ENCODE assay signal across 10 cellular contexts in genomic region chr4:109690690-109691410, GRCh38. TPM values are rescaled to one million over a fixed set of nuclear protein-coding genes. Genes with fewer than 3 reads are reported as not detected.
DNase-seq lines count a peak whose midpoint lies in the region; ATAC-seq and TF ChIP-seq lines count a peak whose summit lies in the region.
"Had no signal": no experiment of that assay in that cellular context is flagged by ENCODE, and none has a peak within 500 bp of the region (broad histone marks: within the 10 kb centered on the region; RNA-seq: fewer than 3 reads in every experiment).

No MANE protein-coding gene starts in this region.

- H3K9me3 Mint-ChIP-seq in H9 (no peaks in the 10 kb centered on the region), natural killer cell (no peaks in the 10 kb centered on the region)

- no peaks in the 10 kb centered on the region for H3K79me2 ChIP-seq in H9 (ENCODE audit: insufficient read depth, low read length)

- H2AK5ac ChIP-seq in H9 (ENCODE audit: insufficient read length, low read length): no peak overlapping the region

- H3K27ac Mint-ChIP-seq in H9: peak overlapping the region in 1 of 3 experiments; percentile 63; a peak in 1 of 7 replicates
- H3K27ac Mint-ChIP-seq in natural killer cell: peak overlapping the region in 1 of 2 donors; percentile 57

- H4K8ac ChIP-seq in H9 (replicated peaks; ENCODE audit: insufficient read length, low read depth, low read length): peak overlapping the region; percentile 52

- H3K36me3 ChIP-seq in suprapubic skin: peaks cover 62% of the 10 kb centered on the region

- no peak overlapping the region for H3K14ac ChIP-seq in H9 (ENCODE audit: insufficient read depth, low read length)

- no peaks in the 10 kb centered on the region for H3K27me3 Mint-ChIP-seq in H9 (ENCODE audit: low read depth)
- H3K27me3 Mint-ChIP-seq in natural killer cell (ENCODE audit: low read depth in 2 of 2): no peaks in the 10 kb centered on the region

- H3K4me2 ChIP-seq in H9 (ENCODE audit: insufficient read depth, insufficient read length, low read length): no peak overlapping the region

- no peaks in the 10 kb centered on the region for H4K20me1 ChIP-seq in H9 (ENCODE audit: control insufficient read depth, insufficient read depth, insufficient read length)

- H3K4me1 Mint-ChIP-seq in H9: no peaks in the 10 kb centered on the region
- peaks cover 16 to 26% of the 10 kb centered on the region in 2 donors for H3K4me1 Mint-ChIP-seq in natural killer cell

- no peak overlapping the region for H3K56ac ChIP-seq in H9 (ENCODE audit: insufficient read length, low read depth, low read length)

- H2AFZ ChIP-seq in H9 (ENCODE audit: low read length): no peak overlapping the region

- H3K79me1 ChIP-seq in H9 (ENCODE audit: insufficient read depth, low read depth, low read length, poor library complexity, severe bottlenecking): no peaks in the 10 kb centered on the region

- H2BK15ac ChIP-seq in H9 (ENCODE audit: low read depth, low read length): no peak overlapping the region

- H4K91ac ChIP-seq in H9 (ENCODE audit: insufficient read length, low read depth, low read length): no peak overlapping the region

- ATAC-seq in activated CD4-positive, CD25-positive, alpha-beta regulatory T cell treated with anti-CD3 and anti-CD28 coated beads, Interleukin-2, amount 50 U/mL, for 24 hours: peak; percentile 56 to 57
- ATAC-seq in HG03558 (IDR thresholded peaks at IDR 0.05; ENCODE audit: extremely low read depth, unreplicated experiment) (peak; percentile 87), natural killer cell (peak; percentile 63 to 88 (median 70))

- no peak overlapping the region for H3K27ac ChIP-seq in H9 (ENCODE audit: insufficient read length, low read depth, low read length)
- no peak overlapping the region for H3K27ac ChIP-seq in suprapubic skin
- H3K27ac ChIP-seq: 22Rv1, colonic mucosa had no signal

- no peak overlapping the region for H4K5ac ChIP-seq in H9 (ENCODE audit: insufficient read length, low read depth, low read length)

- H3K27me3 ChIP-seq in H9 (ENCODE audit: insufficient read depth, low read length) (no peaks in the 10 kb centered on the region), suprapubic skin (no peaks in the 10 kb centered on the region)
- H3K27me3 ChIP-seq: colonic mucosa had no signal

- no peaks in the 10 kb centered on the region for H3K4me1 ChIP-seq in H9 (ENCODE audit: insufficient read depth, low read length)
- H3K4me1 ChIP-seq in suprapubic skin: no peaks in the 10 kb centered on the region
- H3K4me1 ChIP-seq: colonic mucosa had no signal

- TF ChIP-seq EP300 in suprapubic skin (IDR thresholded peaks at IDR 0.05): no peak

- no peak overlapping the region for H2BK20ac ChIP-seq in H9 (ENCODE audit: low read depth, low read length, poor library complexity, severe bottlenecking)

- WGBS in H9 (ENCODE audit: extremely low coverage, insufficient read length, low lambda C conversion rate): no CpG with 5 or more reads among the region's 6 CpGs
- 87% methylated on average over 6 of the region's 6 CpGs for WGBS in suprapubic skin

- intact Hi-C loops in natural killer cell (cut with micrococcal nuclease): no loop called here

- H3K9me3 ChIP-seq in H9 (ENCODE audit: control insufficient read depth, low read depth, low read length) (no peaks in the 10 kb centered on the region), suprapubic skin (no peaks in the 10 kb centered on the region)
- H3K9me3 ChIP-seq: colonic mucosa had no signal

- H3K4me3 Mint-ChIP-seq in H9: no peak overlapping the region
- H3K4me3 Mint-ChIP-seq in natural killer cell: no peak overlapping the region

- DNase-seq in activated CD4-positive, CD25-positive, alpha-beta regulatory T cell (lab: John Stamatoyannopoulos, UW): no peak
- DNase-seq in H9 (no peak), natural killer cell (no peak), KBM-7 (no peak), iPS-NIHi7 (ENCODE audit: extremely low spot score) (no peak), suprapubic skin (ENCODE audit: low spot score in 2 of 2) (no peak)
- DNase-seq: colonic mucosa had no signal

- no peak overlapping the region for H2BK5ac ChIP-seq in H9 (ENCODE audit: insufficient read length, low read length)

- no peak overlapping the region for H3K23ac ChIP-seq in H9 (ENCODE audit: insufficient read length, low read depth, low read length)

- no peak overlapping the region for H2BK120ac ChIP-seq in H9 (ENCODE audit: low read depth, low read length, poor library complexity, severe bottlenecking)

- no peak overlapping the region for H2BK12ac ChIP-seq in H9 (ENCODE audit: insufficient read length, low read depth, low read length)

- TF ChIP-seq POLR2A in suprapubic skin (IDR thresholded peaks at IDR 0.05): no peak

- H3K36me3 Mint-ChIP-seq in H9 (ENCODE audit: insufficient read depth in 1 of 3, low read depth in 3 of 3) (peaks cover 14 to 55% (median 49%) of the 10 kb centered on the region in 3 experiments; a peak in 6 of 7 replicates), natural killer cell (peaks cover 9% of the 10 kb centered on the region)

- no peak overlapping the region for H3K4ac ChIP-seq in H9 (ENCODE audit: low read depth, low read length)

- no peak overlapping the region for H3K4me3 ChIP-seq in suprapubic skin
- H3K4me3 ChIP-seq: colonic mucosa had no signal

- no peak overlapping the region for H3K18ac ChIP-seq in H9 (ENCODE audit: insufficient read length, low read depth, low read length)

- H3T11ph ChIP-seq in H9 (ENCODE audit: low read length): no peak overlapping the region

- H3K23me2 ChIP-seq in H9 (ENCODE audit: insufficient read length, low read depth, low read length, poor library complexity, severe bottlenecking): no peaks in the 10 kb centered on the region

- TF ChIP-seq CTCF in H9 (conservative IDR thresholded peaks at IDR 0.05) (no peak), natural killer cell (IDR thresholded peaks at IDR 0.05) (no peak), suprapubic skin (IDR thresholded peaks at IDR 0.05) (no peak)

- in situ Hi-C loops in KBM-7 (cut with MboI; ENCODE audit: low pct_unique_long_range_greater_than_20kb, low sequenced_read_pairs): loop anchor here (25.0 kb wide), 1 partner anchor 254 kb away; the partner anchor contains the start of gene SEC24B

- H3K9ac ChIP-seq in H9 (ENCODE audit: extremely low read depth, insufficient read length, low read length): no peak overlapping the region

RNA-seq across cellular contexts. Expression of gene CASP6, which starts 12.4 kb away (rescaled TPM):
- total RNA-seq in H9 (2021) (25.2 and 32.2 TPM in 2 replicates), natural killer cell (1 to 10 TPM; 3.4 to 6.0 (median 4.8) TPM), suprapubic skin (10 to 100 TPM; 18.4 to 30.5 (median 20.3) TPM)

RNA-seq across cellular contexts. Expression of gene PLA2G12A, which starts 39.0 kb away (rescaled TPM):
- 39.2 and 47.3 TPM in 2 replicates for total RNA-seq in H9 (2021)
- total RNA-seq in natural killer cell: 10 to 100 TPM in 2 of 3 donors, 1 to 10 TPM in 1; 7.2 to 11.5 (median 10.1) TPM
- total RNA-seq in suprapubic skin: 10 to 100 TPM; 15.6 to 33.2 (median 20.5) TPM
